In the genomic region with DNA sequence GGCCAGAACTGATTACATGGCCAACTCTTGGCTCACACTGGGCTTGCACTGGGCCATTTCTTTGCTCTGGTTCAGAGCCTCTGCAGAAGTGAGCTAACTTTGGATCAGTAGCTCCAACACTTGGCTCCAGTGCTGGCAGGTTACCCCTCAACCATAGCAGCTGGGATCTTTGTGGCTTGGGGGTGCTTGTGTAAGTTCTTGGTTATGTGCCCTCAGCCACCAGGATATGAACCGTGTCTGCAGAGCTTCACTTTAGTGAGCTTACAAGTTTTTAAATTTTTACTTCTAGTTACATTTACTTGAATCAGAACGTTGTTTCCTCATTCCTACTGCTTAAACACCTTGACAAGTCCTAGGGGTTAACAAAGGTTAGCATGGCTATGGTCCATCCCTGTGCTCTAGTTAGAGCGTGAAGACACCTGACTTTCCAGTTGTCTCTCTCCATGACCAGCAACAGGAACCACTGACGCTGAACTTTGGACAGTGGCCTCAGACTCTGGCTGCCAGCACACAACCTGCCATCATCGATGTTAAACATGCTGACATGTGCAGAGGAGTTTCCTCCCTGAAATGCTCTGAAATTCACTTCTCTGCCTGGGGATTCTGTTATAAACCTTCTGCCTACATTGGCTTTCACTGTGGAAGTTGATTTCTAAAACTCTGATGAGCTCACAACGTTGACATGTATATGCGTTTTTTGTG, we compare ENCODE assay signal across 8 cellular contexts. TPM values are rescaled to one million over a fixed set of nuclear protein-coding genes. Genes with fewer than 3 reads are reported as not detected.
A peak's percentile ranks its signal among the peaks of the same experiment; 100 is the strongest.
DNase-seq lines count a peak whose midpoint lies in the region; ATAC-seq lines count a peak whose summit lies in the region.
"Had no signal": no experiment of that assay in that cellular context is flagged by ENCODE, and none has a peak within 500 bp of the region (broad histone marks: within the 10 kb centered on the region; RNA-seq: fewer than 3 reads in every experiment).

No MANE protein-coding gene starts in this region.

- ATAC-seq in HG02840 (IDR thresholded peaks at IDR 0.05; ENCODE audit: low FRiP score, unreplicated experiment) (no peak), HG03135 (IDR thresholded peaks at IDR 0.05; ENCODE audit: unreplicated experiment) (no peak)

- H3K27ac Mint-ChIP-seq in activated CD4-positive, alpha-beta memory T cell treated with anti-CD3 and anti-CD28 coated beads for 36 hours: peak overlapping the region; percentile 53

- peaks cover 45% of the 10 kb centered on the region for H3K4me1 Mint-ChIP-seq in activated CD4-positive, alpha-beta memory T cell treated with anti-CD3 and anti-CD28 coated beads for 36 hours (ENCODE audit: low read depth)

- DNase-seq in GF-D8 (lab: John Stamatoyannopoulos, UW) (peak; percentile 49), mucosa of gallbladder (ENCODE audit: low spot score) (peak; percentile 67), AG20443 (ENCODE audit: low spot score) (no peak)
- DNase-seq in activated CD4-positive, alpha-beta memory T cell treated with anti-CD3 and anti-CD28 coated beads for 36 hours: no peak
- DNase-seq: effector CD8-positive, alpha-beta T cell; NCI-H774 had no signal

- peaks cover 35% of the 10 kb centered on the region for H3K36me3 Mint-ChIP-seq in activated CD4-positive, alpha-beta memory T cell treated with anti-CD3 and anti-CD28 coated beads for 36 hours

- no peaks in the 10 kb centered on the region for H3K27me3 Mint-ChIP-seq in activated CD4-positive, alpha-beta memory T cell treated with anti-CD3 and anti-CD28 coated beads for 36 hours

- H3K9me3 Mint-ChIP-seq in activated CD4-positive, alpha-beta memory T cell treated with anti-CD3 and anti-CD28 coated beads for 36 hours: no peaks in the 10 kb centered on the region

- intact Hi-C loops in activated CD4-positive, alpha-beta memory T cell treated with anti-CD3 and anti-CD28 coated beads for 36 hours (cut with micrococcal nuclease): loop anchor here (10.0 kb wide), 1 partner anchor 1052 kb away; no protein-coding TSS in a partner anchor

- CTCF ChIA-PET in activated CD4-positive, alpha-beta memory T cell treated with anti-CD3 and anti-CD28 coated beads for 36 hours (lab: Charles Lee): interaction anchor here (1.2 to 1.3 kb wide), 2 partner anchors 13 to 176 kb away, joined by 3 to 4 read pairs; no protein-coding TSS in a partner anchor

- POLR2A ChIA-PET in activated CD4-positive, alpha-beta memory T cell treated with anti-CD3 and anti-CD28 coated beads for 36 hours (lab: Charles Lee): interaction anchor here (0.6 to 0.7 kb wide), 2 partner anchors 362 to 414 kb away, joined by 3 to 4 read pairs; no protein-coding TSS in a partner anchor

- H3K4me3 Mint-ChIP-seq in activated CD4-positive, alpha-beta memory T cell treated with anti-CD3 and anti-CD28 coated beads for 36 hours: no peak overlapping the region

RNA-seq across cellular contexts. Expression of a gene that starts 4.1 kb away (rescaled TPM):
- total RNA-seq in activated CD4-positive, alpha-beta memory T cell treated with anti-CD3 and anti-CD28 coated beads for 36 hours: 10 to 100 TPM; 16.2 to 17.6 TPM
- total RNA-seq in mucosa of gallbladder: 13.8 TPM

RNA-seq across cellular contexts. Expression of a gene that starts 13.0 kb away (rescaled TPM):
- 10 to 100 TPM; 25.4 to 27.9 TPM for total RNA-seq in activated CD4-positive, alpha-beta memory T cell treated with anti-CD3 and anti-CD28 coated beads for 36 hours
- 42.7 TPM for total RNA-seq in mucosa of gallbladder

RNA-seq across cellular contexts. Expression of a gene that starts 13.2 kb away (rescaled TPM):
- total RNA-seq in activated CD4-positive, alpha-beta memory T cell treated with anti-CD3 and anti-CD28 coated beads for 36 hours: 10 to 100 TPM; 43.3 to 47.1 TPM
- total RNA-seq in mucosa of gallbladder: 14.7 TPM

RNA-seq across cellular contexts. Expression of a gene that starts 15.2 kb away (rescaled TPM):
- 10 to 100 TPM; 32.1 to 33.0 TPM for total RNA-seq in activated CD4-positive, alpha-beta memory T cell treated with anti-CD3 and anti-CD28 coated beads for 36 hours
- 29.8 TPM for total RNA-seq in mucosa of gallbladder

RNA-seq across cellular contexts. Expression of a gene that starts 25.3 kb away (rescaled TPM):
- total RNA-seq in activated CD4-positive, alpha-beta memory T cell treated with anti-CD3 and anti-CD28 coated beads for 36 hours: under 1 TPM; 0.58 to 0.86 TPM
- total RNA-seq in mucosa of gallbladder: 1.0 TPM

Comparison
In these comparisons a context has a peak if more than half of its experiments do, and no peak if none do; other contexts are left out.
1. DNase-seq: peak in GF-D8 (single experiment) and mucosa of gallbladder (single experiment); none in activated CD4-positive, alpha-beta memory T cell treated with anti-CD3 and anti-CD28 coated beads for 36 hours (single experiment) and AG20443 (single experiment).